9 cellular contexts compared by ENCODE assay signal in genomic region chr1:209937996-209938959, GRCh38. TPM values are rescaled to one million over a fixed set of nuclear protein-coding genes. Genes with fewer than 3 reads are reported as not detected.
DNase-seq lines count a peak whose midpoint lies in the region; ATAC-seq and TF ChIP-seq lines count a peak whose summit lies in the region.
"Had no signal": no experiment of that assay in that cellular context is flagged by ENCODE, and none has a peak within 500 bp of the region (broad histone marks: within the 10 kb centered on the region; RNA-seq: fewer than 3 reads in every experiment).

Gene SYT14, plus strand, starts transcription at chr1:209938217. Its CDS starts 48 bp downstream, at chr1:209938265.

- no peak within 1 kb of the TSS for H4K8ac ChIP-seq in mesendoderm (ENCODE audit: low read depth, low read length)

- peak within 1 kb of the TSS; percentile 64 for H3K9ac ChIP-seq in mesendoderm (ENCODE audit: low read length)

- ATAC-seq in HG03108 (IDR thresholded peaks at IDR 0.05; ENCODE audit: unreplicated experiment): no peak

- TF ChIP-seq CTCF in AG04450 (IDR thresholded peaks at IDR 0.05; ENCODE audit: low read depth, low read length) (no peak; the same call in 1 of the 2 replicates), GM20000 (IDR thresholded peaks at IDR 0.05; ENCODE audit: extremely low read depth, missing control alignments) (no peak), breast epithelium (IDR thresholded peaks at IDR 0.05) (no peak)

- no peak within 1 kb of the TSS for H4K5ac ChIP-seq in mesendoderm (ENCODE audit: low read length)

- no peak within 1 kb of the TSS for H2BK120ac ChIP-seq in mesendoderm (ENCODE audit: low read depth, low read length)

- peak within 1 kb of the TSS; percentile 16 for H3K18ac ChIP-seq in mesendoderm (ENCODE audit: low read length)

- H2AK5ac ChIP-seq in mesendoderm (ENCODE audit: low read length): no peak within 1 kb of the TSS

- peak within 1 kb of the TSS; percentile 72 for H3K4me3 ChIP-seq in AG04450 (ENCODE audit: low read depth, low read length)
- peak within 1 kb of the TSS in 2 of 3 donors; percentile 32 to 47 for H3K4me3 ChIP-seq in breast epithelium
- peak within 1 kb of the TSS; percentile 57 for H3K4me3 ChIP-seq in mesendoderm (ENCODE audit: low read length)

- no CpG with 5 or more reads among the region's 98 CpGs for WGBS in mesendoderm (ENCODE audit: extremely low coverage, insufficient coverage, low lambda C conversion rate)

- POLR2A ChIA-PET in AG04450 (lab: Yijun Ruan, JAX): interaction anchor here (0.6 to 1.4 kb wide), 3 partner anchors 63 to 474 kb away, joined by 3 to 4 read pairs (median 3); no protein-coding TSS in a partner anchor

- H3K56ac ChIP-seq in mesendoderm (ENCODE audit: low read length): peak within 1 kb of the TSS; percentile 89

- no peaks in the 10 kb centered on the region for H3K79me1 ChIP-seq in mesendoderm (ENCODE audit: low read length)

- H3K27ac ChIP-seq in AG04450 (ENCODE audit: low read depth, low read length) (peak within 1 kb of the TSS; percentile 55), breast epithelium (no peak within 1 kb of the TSS), mesendoderm (ENCODE audit: low read depth, low read length) (no peak within 1 kb of the TSS)

- DNase-seq in AG04450 (ENCODE audit: low read depth, low spot score) (no peak), GM20000 (ENCODE audit: low spot score) (peak; percentile 25), NCI-H446 treated with DMSO at 0.1 percent for 48 hours (lab: John Stamatoyannopoulos, UW) (peak; percentile 73), breast epithelium (ENCODE audit: low spot score in 2 of 2) (no peak), mesendoderm (peak; percentile 86), SW480 (ENCODE audit: low spot score) (no peak), ureter (ENCODE audit: low spot score) (no peak)

- no peaks in the 10 kb centered on the region for H3K79me2 ChIP-seq in mesendoderm (ENCODE audit: control insufficient read depth, insufficient read depth, low read length)

- TF ChIP-seq POLR2A in breast epithelium (IDR thresholded peaks at IDR 0.05): no peak

- peak within 1 kb of the TSS; percentile 37 for H3K23ac ChIP-seq in mesendoderm (ENCODE audit: low read length)

- no peak within 1 kb of the TSS for H2BK15ac ChIP-seq in mesendoderm (replicated peaks; ENCODE audit: low read depth)

- H3K4me1 ChIP-seq in breast epithelium: no peaks in the 10 kb centered on the region
- H3K4me1 ChIP-seq in mesendoderm (ENCODE audit: control insufficient read depth, low read depth, low read length): no peaks in the 10 kb centered on the region

- no peak within 1 kb of the TSS for H3K4ac ChIP-seq in mesendoderm (ENCODE audit: low read depth, low read length)

- H3K9me3 ChIP-seq in AG04450 (ENCODE audit: control insufficient read depth, insufficient read depth, low read length) (no peaks in the 10 kb centered on the region), breast epithelium (no peaks in the 10 kb centered on the region)

- H3K27me3 ChIP-seq in AG04450 (ENCODE audit: control insufficient read depth, insufficient read depth, low read length): no peaks in the 10 kb centered on the region
- peaks cover 0 to 31% of the 10 kb centered on the region in 2 donors for H3K27me3 ChIP-seq in breast epithelium
- no peaks in the 10 kb centered on the region for H3K27me3 ChIP-seq in mesendoderm (ENCODE audit: insufficient read depth, low read length, poor library complexity)

- CTCF ChIA-PET in AG04450 (lab: Charles Lee): interaction anchor here (0.6 to 3.2 kb wide), 9 partner anchors 12 to 1226 kb away, joined by 3 to 13 read pairs (median 3); no protein-coding TSS in a partner anchor

- H2BK5ac ChIP-seq in mesendoderm (ENCODE audit: low read length): no peak within 1 kb of the TSS

- intact Hi-C loops in breast epithelium (cut with DNase I; ENCODE audit: low total_unique reads): no loop called here

- H3K4me2 ChIP-seq in mesendoderm (ENCODE audit: low read length): peak within 1 kb of the TSS; percentile 69

- H3K36me3 ChIP-seq in breast epithelium: no peaks in the 10 kb centered on the region
- no peaks in the 10 kb centered on the region for H3K36me3 ChIP-seq in mesendoderm (ENCODE audit: control insufficient read depth, insufficient read depth, low read length)

RNA-seq across cellular contexts. Expression of gene SYT14, which starts in this region (rescaled TPM):
- polyA plus RNA-seq in AG04450 (2011; rRNA removed): 3.7 and 4.8 TPM in 2 replicates
- 7.6 and 12.7 TPM in 2 replicates for polyA minus RNA-seq in AG04450 (2011; rRNA and poly(A)+ RNA removed)
- total RNA-seq in breast epithelium (under 1 TPM in 1 of 3 donors, not detected in 2; 0.73 TPM), ureter (0.05 TPM)
- 4.3 TPM for polyA plus RNA-seq in mesendoderm (2013, experiment 1 of 2)
- 4.1 TPM for polyA plus RNA-seq in mesendoderm (2013, experiment 2 of 2)
- total RNA-seq: bronchial epithelial cell had no signal

Comparison
In these comparisons a context has a peak if more than half of its experiments do, and no peak if none do; other contexts are left out.
1. DNase-seq: peak in GM20000 (single experiment), NCI-H446 treated with DMSO at 0.1 percent for 48 hours (single experiment) and mesendoderm (single experiment); none in AG04450 (single experiment), breast epithelium (0 of 2), SW480 (single experiment) and ureter (single experiment).
2. Peak in every context shown above with its lines, with median percentiles within 50 percentile points of each other: H3K4me3 ChIP-seq.